In genomic region chr22:30425616-30426394, GRCh38 we compare ENCODE assay signal across 1 cellular context.
TF ChIP-seq lines count a peak whose summit lies in the region.

A gene with protein sequence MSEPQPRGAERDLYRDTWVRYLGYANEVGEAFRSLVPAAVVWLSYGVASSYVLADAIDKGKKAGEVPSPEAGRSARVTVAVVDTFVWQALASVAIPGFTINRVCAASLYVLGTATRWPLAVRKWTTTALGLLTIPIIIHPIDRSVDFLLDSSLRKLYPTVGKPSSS (plus strand): TSS chr22:30425768. CDS start chr22:30425880, 112 bp downstream.

TF ChIP-seq in HepG2, 621 proteins besides CTCF, POLR2A, EP300 and RAD21 (continued from another document and continues in another):
- TF ChIP-seq ZBTB40 (IDR thresholded peaks at IDR 0.05) (no peak), ZBTB40 (CRISPR knock-in tag; IDR thresholded peaks at IDR 0.05) (0 out of 2 replicates have a peak, but pooled peaks have one; percentile 37), MXI1 (IDR thresholded peaks at IDR 0.05; ENCODE audit: borderline replicate concordance, low read depth, low read length) (peak; percentile 74; the same call in 1 of the 3 replicates), SOX6 (IDR thresholded peaks at IDR 0.05) (no peak), SOX6 (CRISPR knock-in tag; IDR thresholded peaks at IDR 0.05) (no peak), KDM3A (CRISPR knock-in tag; IDR thresholded peaks at IDR 0.05; ENCODE audit: low read depth) (0 out of 2 replicates have a peak, but pooled peaks have one; percentile 33), NFKB2 (CRISPR knock-in tag; IDR thresholded peaks at IDR 0.05; ENCODE audit: borderline replicate concordance) (peak; percentile 75; the same call in 1 of the 2 replicates), NBN (conservative IDR thresholded peaks at IDR 0.05) (no peak), ZMYM4 (CRISPR knock-in tag; IDR thresholded peaks at IDR 0.05) (0 out of 2 replicates have a peak, but pooled peaks have one; percentile 22), KLF11 (CRISPR knock-in tag; IDR thresholded peaks at IDR 0.05) (no peak), NAIF1 (CRISPR knock-in tag; IDR thresholded peaks at IDR 0.05; ENCODE audit: borderline replicate concordance) (peak; percentile 33; the same call in 1 of the 2 replicates), EZH2 (conservative IDR thresholded peaks at IDR 0.05; ENCODE audit: low read depth, low read length) (no peak), ZNF251 (CRISPR knock-in tag; IDR thresholded peaks at IDR 0.05) (no peak), ZSCAN31 (CRISPR knock-in tag; IDR thresholded peaks at IDR 0.05; ENCODE audit: low read depth) (peak; percentile 69), ZNF354B (CRISPR knock-in tag; IDR thresholded peaks at IDR 0.05) (0 out of 2 replicates have a peak, but pooled peaks have one; percentile 66), RFXAP (CRISPR knock-in tag; IDR thresholded peaks at IDR 0.05; ENCODE audit: borderline replicate concordance) (no peak; the same call in 1 of the 2 replicates), ZSCAN20 (CRISPR knock-in tag; IDR thresholded peaks at IDR 0.05; ENCODE audit: borderline replicate concordance) (no peak), MED13 (CRISPR knock-in tag; IDR thresholded peaks at IDR 0.05) (no peak), ZNF30 (CRISPR knock-in tag; IDR thresholded peaks at IDR 0.05) (peak; percentile 82; the same call in 1 of the 2 replicates), ASH2L (IDR thresholded peaks at IDR 0.05; ENCODE audit: insufficient read length, low read depth, low read length) (peak; percentile 17), ZMYM3 (CRISPR knock-in tag; IDR thresholded peaks at IDR 0.05) (peak; percentile 86; the same call in 1 of the 2 replicates), ZNF414 (CRISPR knock-in tag; IDR thresholded peaks at IDR 0.05) (peak; percentile 36; the same call in 1 of the 2 replicates), SRY (CRISPR knock-in tag; IDR thresholded peaks at IDR 0.05) (no peak), ZFP36L1 (CRISPR knock-in tag; IDR thresholded peaks at IDR 0.05) (no peak), JUND (CRISPR knock-in tag; IDR thresholded peaks at IDR 0.05) (no peak), KAT7 (CRISPR knock-in tag; IDR thresholded peaks at IDR 0.05; ENCODE audit: borderline replicate concordance) (no peak), ZNF138 (CRISPR knock-in tag; IDR thresholded peaks at IDR 0.05; ENCODE audit: low read depth) (0 out of 2 replicates have a peak, but pooled peaks have one; percentile 51), SCMH1 (CRISPR knock-in tag; IDR thresholded peaks at IDR 0.05; ENCODE audit: borderline replicate concordance) (no peak), TERF1 (CRISPR knock-in tag; IDR thresholded peaks at IDR 0.05) (no peak), PHF21A (CRISPR knock-in tag; IDR thresholded peaks at IDR 0.05) (peak; percentile 72), REST (IDR thresholded peaks at IDR 0.05; ENCODE audit: borderline replicate concordance in 1 of 2, low read depth in 1 of 2, low read length in 2 of 2) (no peak), MYC (CRISPR knock-in tag; IDR thresholded peaks at IDR 0.05; ENCODE audit: borderline replicate concordance) (peak; percentile 70), ISX (CRISPR knock-in tag; conservative IDR thresholded peaks at IDR 0.05) (no peak), POLR2AphosphoS5 (IDR thresholded peaks at IDR 0.05; ENCODE audit: low read depth, low read length) (peak; percentile 61), ZNF337 (CRISPR knock-in tag; IDR thresholded peaks at IDR 0.05; ENCODE audit: borderline replicate concordance, low read depth) (0 out of 2 replicates have a peak, but pooled peaks have one; percentile 30), PAWR (CRISPR knock-in tag; IDR thresholded peaks at IDR 0.05; ENCODE audit: borderline replicate concordance) (no peak), ZNF83 (CRISPR knock-in tag; IDR thresholded peaks at IDR 0.05; ENCODE audit: borderline replicate concordance) (no peak), TAF1 (CRISPR knock-in tag; IDR thresholded peaks at IDR 0.05) (peak; percentile 77), ZNF790 (CRISPR knock-in tag; IDR thresholded peaks at IDR 0.05; ENCODE audit: borderline replicate concordance) (no peak), CBFB (CRISPR knock-in tag; IDR thresholded peaks at IDR 0.05) (peak; percentile 43; the same call in 1 of the 2 replicates), ZFAT (CRISPR knock-in tag; conservative IDR thresholded peaks at IDR 0.05) (no peak), ZSCAN21 (CRISPR knock-in tag; IDR thresholded peaks at IDR 0.05; ENCODE audit: borderline replicate concordance) (peak; percentile 71; the same call in 1 of the 2 replicates), ATF2 (CRISPR knock-in tag; IDR thresholded peaks at IDR 0.05) (peak; percentile 31; the same call in 1 of the 2 replicates)
- TF ChIP-seq, protein P1, sequence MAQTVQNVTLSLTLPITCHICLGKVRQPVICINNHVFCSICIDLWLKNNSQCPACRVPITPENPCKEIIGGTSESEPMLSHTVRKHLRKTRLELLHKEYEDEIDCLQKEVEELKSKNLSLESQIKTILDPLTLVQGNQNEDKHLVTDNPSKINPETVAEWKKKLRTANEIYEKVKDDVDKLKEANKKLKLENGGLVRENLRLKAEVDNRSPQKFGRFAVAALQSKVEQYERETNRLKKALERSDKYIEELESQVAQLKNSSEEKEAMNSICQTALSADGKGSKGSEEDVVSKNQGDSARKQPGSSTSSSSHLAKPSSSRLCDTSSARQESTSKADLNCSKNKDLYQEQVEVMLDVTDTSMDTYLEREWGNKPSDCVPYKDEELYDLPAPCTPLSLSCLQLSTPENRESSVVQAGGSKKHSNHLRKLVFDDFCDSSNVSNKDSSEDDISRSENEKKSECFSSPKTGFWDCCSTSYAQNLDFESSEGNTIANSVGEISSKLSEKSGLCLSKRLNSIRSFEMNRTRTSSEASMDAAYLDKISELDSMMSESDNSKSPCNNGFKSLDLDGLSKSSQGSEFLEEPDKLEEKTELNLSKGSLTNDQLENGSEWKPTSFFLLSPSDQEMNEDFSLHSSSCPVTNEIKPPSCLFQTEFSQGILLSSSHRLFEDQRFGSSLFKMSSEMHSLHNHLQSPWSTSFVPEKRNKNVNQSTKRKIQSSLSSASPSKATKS (CRISPR knock-in tag; IDR thresholded peaks at IDR 0.05) = no peak
- TF ChIP-seq, protein P2, sequence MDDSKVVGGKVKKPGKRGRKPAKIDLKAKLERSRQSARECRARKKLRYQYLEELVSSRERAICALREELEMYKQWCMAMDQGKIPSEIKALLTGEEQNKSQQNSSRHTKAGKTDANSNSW (CRISPR knock-in tag; IDR thresholded peaks at IDR 0.05; ENCODE audit: borderline replicate concordance) = no peak
- TF ChIP-seq, protein P3, sequence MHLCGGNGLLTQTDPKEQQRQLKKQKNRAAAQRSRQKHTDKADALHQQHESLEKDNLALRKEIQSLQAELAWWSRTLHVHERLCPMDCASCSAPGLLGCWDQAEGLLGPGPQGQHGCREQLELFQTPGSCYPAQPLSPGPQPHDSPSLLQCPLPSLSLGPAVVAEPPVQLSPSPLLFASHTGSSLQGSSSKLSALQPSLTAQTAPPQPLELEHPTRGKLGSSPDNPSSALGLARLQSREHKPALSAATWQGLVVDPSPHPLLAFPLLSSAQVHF (CRISPR knock-in tag; IDR thresholded peaks at IDR 0.05) = no peak
